In the genomic region with DNA sequence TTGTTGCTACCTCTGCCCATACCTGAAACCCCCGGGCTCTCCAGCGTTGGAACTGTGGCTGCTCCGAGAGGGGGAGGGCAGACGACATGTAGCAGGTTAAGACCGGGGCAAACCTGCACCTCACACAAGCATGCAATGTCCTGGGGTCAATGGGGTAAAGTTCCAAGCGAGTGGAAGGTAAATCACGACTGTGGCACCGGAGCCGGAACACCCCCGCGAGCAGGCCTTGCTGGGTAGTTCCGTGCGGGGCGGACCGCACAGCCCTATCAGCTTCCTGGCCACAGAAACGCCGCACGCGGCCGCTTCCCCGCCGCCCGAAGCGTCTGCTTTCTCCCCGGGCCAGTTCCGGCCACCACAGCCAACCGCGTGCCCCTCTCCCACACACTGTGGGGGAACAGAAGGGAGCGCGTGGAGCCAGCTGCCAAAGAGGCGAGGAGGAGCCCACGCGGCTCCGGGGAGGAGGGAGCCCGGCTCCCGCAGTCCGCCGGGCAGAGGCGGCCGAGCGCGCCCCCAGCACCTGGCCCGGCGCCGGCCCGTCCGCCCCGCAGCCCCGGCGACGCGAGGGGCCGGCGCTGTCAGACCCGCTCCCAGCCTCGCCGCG, we compare ENCODE assay signal across 8 cellular contexts. TPM values are rescaled to one million over a fixed set of nuclear protein-coding genes. Genes with fewer than 3 reads are reported as not detected.
A peak's percentile ranks its signal among the peaks of the same experiment; 100 is the strongest.
DNase-seq lines count a peak whose midpoint lies in the region; ATAC-seq and TF ChIP-seq lines count a peak whose summit lies in the region.

No MANE protein-coding gene starts in this region.

- peaks cover 17% of the 10 kb centered on the region for H3K4me1 Mint-ChIP-seq in activated naive CD4-positive, alpha-beta T cell treated with anti-CD3 and anti-CD28 coated beads, Interleukin-2, amount 50 U/mL, for 24 hours

- WGBS in psoas muscle, 3 donors = 2 to 4% (median 3%) methylated on average over 50 to 58 of the region's 58 CpGs

- H3K4me3 Mint-ChIP-seq in activated naive CD4-positive, alpha-beta T cell treated with anti-CD3 and anti-CD28 coated beads, Interleukin-2, amount 50 U/mL, for 24 hours = peak overlapping the region; percentile 63

- intact Hi-C loops in left ventricle myocardium superior (cut with micrococcal nuclease) (no loop called here), psoas muscle (cut with DNase I) (no loop called here)

- no peak for TF ChIP-seq CTCF in psoas muscle (IDR thresholded peaks at IDR 0.05)

- H3K36me3 Mint-ChIP-seq in activated naive CD4-positive, alpha-beta T cell treated with anti-CD3 and anti-CD28 coated beads, Interleukin-2, amount 50 U/mL, for 24 hours = no peaks in the 10 kb centered on the region

- H3K4me3 ChIP-seq in psoas muscle = peak overlapping the region; percentile 65

- no peaks in the 10 kb centered on the region for H3K9me3 Mint-ChIP-seq in activated naive CD4-positive, alpha-beta T cell treated with anti-CD3 and anti-CD28 coated beads, Interleukin-2, amount 50 U/mL, for 24 hours

- H3K36me3 ChIP-seq in psoas muscle (ENCODE audit: insufficient read depth in 1 of 2, low read depth in 1 of 2) = no peaks in the 10 kb centered on the region

- ATAC-seq in left ventricle myocardium superior (peak; percentile 54), psoas muscle (peak; percentile 23 to 54 (median 43)), HG02642 (IDR thresholded peaks at IDR 0.05; ENCODE audit: poor library complexity, unreplicated experiment) (no peak), HG02763 (IDR thresholded peaks at IDR 0.05; ENCODE audit: unreplicated experiment) (no peak), GM21723 (IDR thresholded peaks at IDR 0.05; ENCODE audit: unreplicated experiment) (no peak)

- H3K27ac ChIP-seq in psoas muscle = no peak overlapping the region

- in situ Hi-C loops in G401 (cut with HindIII; ENCODE audit: low sequenced_read_pairs) = no loop called here

- H3K27me3 ChIP-seq in psoas muscle (ENCODE audit: insufficient read depth in 3 of 3, low read length in 2 of 3) = peaks cover 0 to 49% (median 19%) of the 10 kb centered on the region in 3 donors

- no peaks in the 10 kb centered on the region for H3K9me3 ChIP-seq in psoas muscle

- H3K27ac Mint-ChIP-seq in activated naive CD4-positive, alpha-beta T cell treated with anti-CD3 and anti-CD28 coated beads, Interleukin-2, amount 50 U/mL, for 24 hours = no peak overlapping the region

- no peaks in the 10 kb centered on the region for H3K4me1 ChIP-seq in psoas muscle

- H3K27me3 Mint-ChIP-seq in activated naive CD4-positive, alpha-beta T cell treated with anti-CD3 and anti-CD28 coated beads, Interleukin-2, amount 50 U/mL, for 24 hours = peaks cover 31% of the 10 kb centered on the region

- DNase-seq in G401 (ENCODE audit: low spot score) (peak; percentile 79), NAMALWA (ENCODE audit: low spot score) (peak; percentile 55), left ventricle myocardium superior (peak; percentile 51), psoas muscle (peak; percentile 39 to 54)

RNA-seq across cellular contexts. Expression of a gene that starts 1.6 kb away (rescaled TPM):
- total RNA-seq in G401 (2014; rRNA removed; shearing (Covaris generic)) = 102 and 103 TPM in 2 replicates
- total RNA-seq in left ventricle myocardium superior = 1.1 TPM
- 1 to 10 TPM in 1 of 4 donors, under 1 TPM in 3; 0.08 to 1.4 (median 0.72) TPM for total RNA-seq in psoas muscle
- under 1 TPM in 2 of 3 donors, not detected in 1; 0.08 to 0.16 TPM for polyA plus RNA-seq in psoas muscle

RNA-seq across cellular contexts. Expression of a gene that starts 49.7 kb away (rescaled TPM):
- total RNA-seq in G401 (2014; rRNA removed; shearing (Covaris generic)) = 4.1 and 13.0 TPM in 2 replicates
- total RNA-seq in left ventricle myocardium superior (13.1 TPM), psoas muscle (10 to 100 TPM in 2 of 4 donors, 1 to 10 TPM in 2; 3.6 to 11.0 (median 8.2) TPM)
- 10 to 100 TPM in 1 of 3 donors, 1 to 10 TPM in 2; 8.9 to 12.8 (median 10.0) TPM for polyA plus RNA-seq in psoas muscle

Comparison
In these comparisons a context has a peak if more than half of its experiments do, and no peak if none do; other contexts are left out.
1. ATAC-seq: peak in left ventricle myocardium superior (single experiment) and psoas muscle (4 of 4); none in HG02642 (single experiment), HG02763 (single experiment) and GM21723 (single experiment).
2. RNA of a gene that starts 1.6 kb away (total RNA-seq): 102 to 103 TPM in G401; 1.1 TPM in left ventricle myocardium superior (single experiment) and 0.08 to 1.4 TPM in psoas muscle; every median in the first group is over 10 times any median in the second.
3. Peak in every context shown above with its lines, with median percentiles within 50 percentile points of each other: DNase-seq.